In genomic region chr20:1811621-1812498, GRCh38 we compare ENCODE assay signal across 14 cellular contexts.
DNase-seq lines count a peak whose midpoint lies in the region; ATAC-seq and TF ChIP-seq lines count a peak whose summit lies in the region.
"Had no signal": no experiment of that assay in that cellular context is flagged by ENCODE, and none has a peak within 500 bp of the region (broad histone marks: within the 10 kb centered on the region; RNA-seq: fewer than 3 reads in every experiment).

No MANE protein-coding gene starts in this region.

- DNase-seq in Ammon's horn (ENCODE audit: low spot score) (peak; percentile 72), Peyer's patch (no peak), right cardiac atrium (no peak), pons (ENCODE audit: low spot score) (peak; percentile 89), uterus (no peak), UCSD-AML1 (lab: John Stamatoyannopoulos, UW; ENCODE audit: unreplicated experiment) (no peak)
- DNase-seq: activated T-cell treated with anti-CD3 and anti-CD28 coated beads for 4 hours; CD4-positive, alpha-beta T cell; GOT3; stimulated activated CD4-positive, alpha-beta T cell treated with anti-CD3 and anti-CD28 coated beads, Interleukin-2, amount 100 ng/mL, for 24 hours; T-cell had no signal

- H3K27ac ChIP-seq in Peyer's patch, result peak overlapping the region in 3 of 4 donors; percentile 18 to 75 (median 72)
- H3K27ac ChIP-seq in right cardiac atrium (ENCODE audit: low read length), result peak overlapping the region; percentile 51
- H3K27ac ChIP-seq in uterus, result peak overlapping the region in 1 of 2 donors; percentile 20

- peaks cover 0 to 29% (median 10%) of the 10 kb centered on the region in 4 donors for H3K4me1 ChIP-seq in Peyer's patch
- peaks cover 25% of the 10 kb centered on the region for H3K4me1 ChIP-seq in right cardiac atrium (ENCODE audit: control insufficient read depth, insufficient read depth, low read length)
- peaks cover 0 to 5% of the 10 kb centered on the region in 2 donors for H3K4me1 ChIP-seq in uterus

- ATAC-seq in right cardiac atrium (peak in 1 of 2 donors; percentile 21), GM19452 (IDR thresholded peaks at IDR 0.05; ENCODE audit: unreplicated experiment) (no peak), GM18519 (IDR thresholded peaks at IDR 0.05; ENCODE audit: low FRiP score, unreplicated experiment) (no peak)
- ATAC-seq: GM12878, T-cell had no signal

- TF ChIP-seq CTCF in Peyer's patch (IDR thresholded peaks at IDR 0.05), result no peak
- no peak for TF ChIP-seq CTCF in uterus (IDR thresholded peaks at IDR 0.05)

- 56% methylated on average over 5 of the region's 5 CpGs for WGBS in right cardiac atrium

- H3K9me3 ChIP-seq in Peyer's patch, result no peaks in the 10 kb centered on the region
- H3K9me3 ChIP-seq in right cardiac atrium (ENCODE audit: control insufficient read depth, low read length), result no peaks in the 10 kb centered on the region
- H3K9me3 ChIP-seq in uterus, result no peaks in the 10 kb centered on the region

- H3K27me3 ChIP-seq in Peyer's patch (no peaks in the 10 kb centered on the region), right cardiac atrium (ENCODE audit: control insufficient read depth, insufficient read depth) (no peaks in the 10 kb centered on the region), uterus (no peaks in the 10 kb centered on the region)

- no peaks in the 10 kb centered on the region for H3K36me3 ChIP-seq in Peyer's patch
- H3K36me3 ChIP-seq in uterus, result no peaks in the 10 kb centered on the region

- intact Hi-C loops in right cardiac atrium (cut with DNase I) (no loop called here), uterus (cut with DNase I; ENCODE audit: low total_unique reads) (no loop called here)

- TF ChIP-seq POLR2A in Peyer's patch (IDR thresholded peaks at IDR 0.05) (no peak), uterus (IDR thresholded peaks at IDR 0.05) (no peak)

- no peak overlapping the region for H3K4me3 ChIP-seq in Peyer's patch
- H3K4me3 ChIP-seq in right cardiac atrium (ENCODE audit: low read length), result no peak overlapping the region
- no peak overlapping the region for H3K4me3 ChIP-seq in uterus
- H3K4me3 ChIP-seq: GM12878 had no signal

Comparison
In these comparisons a context has a peak if more than half of its experiments do, and no peak if none do; other contexts are left out.
1. DNase-seq: peak in Ammon's horn (single experiment) and pons (single experiment); none in Peyer's patch (0 of 3), right cardiac atrium (0 of 3), uterus (0 of 2) and UCSD-AML1 (single experiment).